8 cellular contexts compared by ENCODE assay signal in genomic region chr2:48508461-48509124, GRCh38. TPM values are rescaled to one million over a fixed set of nuclear protein-coding genes. Genes with fewer than 3 reads are reported as not detected.
DNase-seq lines count a peak whose midpoint lies in the region; ATAC-seq and TF ChIP-seq lines count a peak whose summit lies in the region.

No MANE protein-coding gene starts in this region.

- H3K4me1 Mint-ChIP-seq in natural killer cell (peaks cover 13 to 14% of the 10 kb centered on the region in 2 donors), brain (peaks cover 13% of the 10 kb centered on the region)
- H3K4me1 Mint-ChIP-seq in natural killer cell treated with Interleukin-12 subunit alpha and Interleukin-12 subunit beta and Interleukin-15 and Interleukin-18, amount 100 ng/mL, for 72 hours (ENCODE audit: low read depth in 2 of 2), result peaks cover 13% of the 10 kb centered on the region in 2 donors

- no peak for DNase-seq in natural killer cell
- no peak for DNase-seq in natural killer cell treated with Interleukin-12 subunit alpha and Interleukin-12 subunit beta and Interleukin-15 and Interleukin-18, amount 100 ng/mL, for 72 hours (ENCODE audit: low spot score)
- DNase-seq in left lobe of liver (ENCODE audit: low spot score), result no peak
- DNase-seq in uterus, result peak in 1 of 2 donors; percentile 50
- no peak for DNase-seq in anterior cingulate cortex (lab: John Stamatoyannopoulos, UW)
- DNase-seq in ureter (ENCODE audit: low spot score), result no peak

- no peak for TF ChIP-seq CTCF in natural killer cell (IDR thresholded peaks at IDR 0.05)
- no peak for TF ChIP-seq CTCF in brain (conservative IDR thresholded peaks at IDR 0.05)
- TF ChIP-seq CTCF in uterus (IDR thresholded peaks at IDR 0.05), result no peak

- H3K9me3 ChIP-seq in uterus, result no peaks in the 10 kb centered on the region

- H3K27me3 Mint-ChIP-seq in natural killer cell (ENCODE audit: low read depth in 2 of 2), result no peaks in the 10 kb centered on the region
- no peaks in the 10 kb centered on the region for H3K27me3 Mint-ChIP-seq in natural killer cell treated with Interleukin-12 subunit alpha and Interleukin-12 subunit beta and Interleukin-15 and Interleukin-18, amount 100 ng/mL, for 72 hours
- H3K27me3 Mint-ChIP-seq in brain, result no peaks in the 10 kb centered on the region

- H3K27me3 ChIP-seq in uterus, result no peaks in the 10 kb centered on the region

- no peak overlapping the region for H3K4me3 Mint-ChIP-seq in natural killer cell
- no peak overlapping the region for H3K4me3 Mint-ChIP-seq in natural killer cell treated with Interleukin-12 subunit alpha and Interleukin-12 subunit beta and Interleukin-15 and Interleukin-18, amount 100 ng/mL, for 72 hours
- H3K4me3 Mint-ChIP-seq in brain, result no peak overlapping the region

- H3K27ac Mint-ChIP-seq in natural killer cell (peak overlapping the region; percentile 80 to 82), brain (peak overlapping the region in 3 of 5 experiments; percentile 36 to 64 (median 45))
- H3K27ac Mint-ChIP-seq in natural killer cell treated with Interleukin-12 subunit alpha and Interleukin-12 subunit beta and Interleukin-15 and Interleukin-18, amount 100 ng/mL, for 72 hours, result peak overlapping the region in 1 of 2 donors; percentile 78

- peaks cover 22% of the 10 kb centered on the region for H3K36me3 Mint-ChIP-seq in natural killer cell
- peaks cover 19% of the 10 kb centered on the region for H3K36me3 Mint-ChIP-seq in natural killer cell treated with Interleukin-12 subunit alpha and Interleukin-12 subunit beta and Interleukin-15 and Interleukin-18, amount 100 ng/mL, for 72 hours
- H3K36me3 Mint-ChIP-seq in brain, result peaks cover 60% of the 10 kb centered on the region

- no peaks in the 10 kb centered on the region for H3K36me3 ChIP-seq in uterus

- peak overlapping the region; percentile 77 to 97 for H3K27ac ChIP-seq in uterus

- H3K4me1 ChIP-seq in uterus, result no peaks in the 10 kb centered on the region

- H3K4me3 ChIP-seq in uterus, result no peak overlapping the region

- H3K9me3 Mint-ChIP-seq in natural killer cell (no peaks in the 10 kb centered on the region), brain (no peaks in the 10 kb centered on the region)
- H3K9me3 Mint-ChIP-seq in natural killer cell treated with Interleukin-12 subunit alpha and Interleukin-12 subunit beta and Interleukin-15 and Interleukin-18, amount 100 ng/mL, for 72 hours, result no peaks in the 10 kb centered on the region

- no peak for TF ChIP-seq POLR2A in uterus (IDR thresholded peaks at IDR 0.05)

- ATAC-seq in natural killer cell (no peak), left lobe of liver (peak; percentile 75), HG03097 (IDR thresholded peaks at IDR 0.05; ENCODE audit: low FRiP score, unreplicated experiment) (no peak)
- no peak for ATAC-seq in natural killer cell treated with Interleukin-12 subunit alpha and Interleukin-12 subunit beta and Interleukin-15 and Interleukin-18, amount 100 ng/mL, for 72 hours

- intact Hi-C loops in natural killer cell (cut with micrococcal nuclease), result no loop called here
- intact Hi-C loops in uterus (cut with DNase I; ENCODE audit: low total_unique reads), result no loop called here

RNA-seq across cellular contexts. Expression of gene STON1, which starts 21.4 kb away (rescaled TPM):
- total RNA-seq in natural killer cell (1 to 10 TPM; 1.8 to 4.5 (median 3.0) TPM), left lobe of liver (0.93 TPM), uterus (10 to 100 TPM; 55.6 to 75.3 (median 65.8) TPM), ureter (16.2 TPM)
- 1 to 10 TPM; 1.3 to 2.0 TPM for total RNA-seq in natural killer cell treated with Interleukin-12 subunit alpha and Interleukin-12 subunit beta and Interleukin-15 and Interleukin-18, amount 100 ng/mL, for 72 hours
- 0.95 TPM for polyA plus RNA-seq in brain (ENCODE audit: insufficient read depth, low read depth, low replicate concordance)
